ENCODE assay signal across 26 cellular contexts in the genomic region with DNA sequence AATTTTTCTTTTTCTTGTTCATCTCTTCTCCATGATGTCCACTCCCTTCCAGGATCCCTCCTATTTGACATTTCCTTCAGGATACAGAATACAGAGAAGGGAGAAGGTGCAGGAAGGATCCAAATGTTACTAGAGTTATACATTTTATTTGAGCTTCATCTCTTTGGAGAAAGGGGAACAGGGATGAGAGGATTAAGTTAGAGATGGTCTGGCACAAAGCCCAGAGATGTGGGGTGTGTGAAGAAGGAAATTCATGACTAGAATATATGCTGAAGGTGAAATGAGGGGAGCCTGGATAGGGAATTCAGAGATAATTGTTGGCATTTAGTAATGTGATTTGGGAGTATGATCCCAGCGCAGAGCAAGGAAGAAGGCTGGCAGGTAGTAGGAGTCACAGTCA.
"Had no signal": no experiment of that assay in that cellular context is flagged by ENCODE, and none has a peak within 500 bp of the region (broad histone marks: within the 10 kb centered on the region; RNA-seq: fewer than 3 reads in every experiment).

No MANE protein-coding gene starts in this region.

- H3K36me3 ChIP-seq: pancreas, prostate gland, right lobe of liver, sigmoid colon, thoracic aorta, thyroid gland, tibial nerve, upper lobe of left lung, vagina had no signal

- ATAC-seq: naive thymus-derived CD8-positive, alpha-beta T cell; natural killer cell treated with Interleukin-12 subunit alpha and Interleukin-12 subunit beta and Interleukin-15 and Interleukin-18, amount 100 ng/mL, for 72 hours; pancreas; right cardiac atrium; right lobe of liver; stimulated activated memory B cell treated with anti-CD40 and anti-IgM and Interleukin-4, amounts not matched to agents 10 μg/mL and 1 μg/mL and 100 μg/mL, for 72 hours; stimulated activated naive CD8-positive, alpha-beta T cell treated with anti-CD3 and anti-CD28 coated beads, Interleukin-15, amount 100 ng/mL, for 72 hours; stimulated activated naive CD8-positive, alpha-beta T cell treated with anti-CD3 and anti-CD28 coated beads, Interleukin-15, Interleukin-2, amounts not matched to agents 100 U/mL and 50 U/mL, for 24 hours had no signal

- H3K4me3 ChIP-seq: pancreas, prostate gland, right lobe of liver, sigmoid colon, thoracic aorta, thyroid gland, tibial nerve, upper lobe of left lung, vagina had no signal

- H3K27ac ChIP-seq: neutrophil, pancreas, prostate gland, right lobe of liver, sigmoid colon, thoracic aorta, thyroid gland, tibial nerve, upper lobe of left lung, vagina had no signal

- H3K9me3 ChIP-seq: neutrophil, pancreas, prostate gland, right lobe of liver, sigmoid colon, thoracic aorta, thyroid gland, tibial nerve, upper lobe of left lung, vagina had no signal

- H3K27me3 ChIP-seq: neutrophil, pancreas, right lobe of liver, sigmoid colon, thyroid gland, tibial nerve, upper lobe of left lung, vagina had no signal

- H3K4me1 ChIP-seq: pancreas, prostate gland, right lobe of liver, sigmoid colon, thyroid gland, tibial nerve, upper lobe of left lung, vagina had no signal

- DNase-seq: naive thymus-derived CD8-positive, alpha-beta T cell; nephron progenitor cell; nucleus accumbens; pancreas; right cardiac atrium; right lobe of liver; sigmoid colon; small intestine; stimulated activated CD4-positive, alpha-beta T cell treated with anti-CD3 and anti-CD28 coated beads, Interleukin-15, amount 100 ng/mL, for 24 hours; stimulated activated CD4-positive, alpha-beta T cell treated with anti-CD3 and anti-CD28 coated beads, Interleukin-2, amount 100 ng/mL, for 24 hours; stimulated activated CD4-positive, alpha-beta T cell treated with anti-CD3 and anti-CD28 coated beads, Interleukin-2, amount 100 ng/mL, for 48 hours; stimulated activated CD4-positive, alpha-beta T cell treated with anti-CD3 and anti-CD28 coated beads, Interleukin-4, amount 100 ng/mL, for 4 hours; stimulated activated CD8-positive, alpha-beta memory T cell treated with anti-CD3 and anti-CD28 coated beads, Interleukin-4, amount 100 ng/mL, for 48 hours; stimulated activated naive CD4-positive, alpha-beta T cell; stimulated activated naive CD8-positive, alpha-beta T cell treated with anti-CD3 and anti-CD28 coated beads, Interleukin-15, amount 100 ng/mL, for 72 hours; stimulated activated naive CD8-positive, alpha-beta T cell treated with anti-CD3 and anti-CD28 coated beads, Interleukin-15, Interleukin-2, amounts not matched to agents 100 U/mL and 50 U/mL, for 24 hours; substantia nigra; thyroid gland; upper lobe of left lung had no signal
